Comparison of ENCODE assay signal across 18 cellular contexts in genomic region chr6:30513451-30513850, GRCh38. TPM values are rescaled to one million over a fixed set of nuclear protein-coding genes. Genes with fewer than 3 reads are reported as not detected.
DNase-seq lines count a peak whose midpoint lies in the region; ATAC-seq and TF ChIP-seq lines count a peak whose summit lies in the region.
"Had no signal": no experiment of that assay in that cellular context is flagged by ENCODE, and none has a peak within 500 bp of the region (broad histone marks: within the 10 kb centered on the region; RNA-seq: fewer than 3 reads in every experiment).

No MANE protein-coding gene starts in this region.

- TF ChIP-seq POLR2A in esophagus muscularis mucosa (IDR thresholded peaks at IDR 0.05; ENCODE audit: low read depth), result no peak

- H3K4me1 Mint-ChIP-seq in stimulated activated naive B cell treated with anti-CD40 and anti-IgM and Interleukin-4, amounts not matched to agents 10 μg/mL and 1 μg/mL and 100 μg/mL, for 72 hours, result peaks cover 41 to 67% of the 10 kb centered on the region in 2 donors
- peaks cover 35% of the 10 kb centered on the region for H3K4me1 Mint-ChIP-seq in HFFc6 (ENCODE audit: low read depth)

- no peak overlapping the region for H3K9ac ChIP-seq in BLaER1 treated with 17β-estradiol and CSF1 and Interleukin-3, amounts not matched to agents 10 nM and 100 nM
- H3K9ac ChIP-seq in GM23248, result no peak overlapping the region
- H3K9ac ChIP-seq: KMS-11 had no signal

- H3K4me3 ChIP-seq in BLaER1 treated with 17β-estradiol and CSF1 and Interleukin-3, amounts not matched to agents 10 nM and 100 nM, result no peak overlapping the region
- no peak overlapping the region for H3K4me3 ChIP-seq in GM23248
- H3K4me3 ChIP-seq in esophagus muscularis mucosa, result no peak overlapping the region

- in situ Hi-C loops in GM23248 (cut with MboI), result no loop called here

- H2AFZ ChIP-seq in GM23248, result peak overlapping the region; percentile 6; the same call in 1 of the 2 replicates

- TF ChIP-seq CTCF in esophagus muscularis mucosa (IDR thresholded peaks at IDR 0.05), result no peak
- TF ChIP-seq CTCF in HFFc6 (IDR thresholded peaks at IDR 0.05), result no peak

- no peaks in the 10 kb centered on the region for H3K79me2 ChIP-seq in GM23248 (ENCODE audit: insufficient read depth)

- TF ChIP-seq EP300 in esophagus muscularis mucosa (IDR thresholded peaks at IDR 0.05), result no peak

- DNase-seq in GM23248, result no peak
- DNase-seq in esophagus muscularis mucosa (ENCODE audit: extremely low spot score), result peak; percentile 53
- DNase-seq in stimulated activated naive B cell treated with anti-CD40 and anti-IgM and Interleukin-4, amounts not matched to agents 10 μg/mL and 1 μg/mL and 100 μg/mL, for 72 hours, result no peak
- no peak for DNase-seq in HUDEP-2 (lab: John Stamatoyannopoulos, UW; ENCODE audit: unreplicated experiment in 76 of 76)
- DNase-seq in NK-92 treated with Interleukin-12 subunit alpha and Interleukin-12 subunit beta, amount 100 ng/mL, for 24 hours (lab: John Stamatoyannopoulos, UW), result no peak
- no peak for DNase-seq in HFFc6
- DNase-seq: ACHN; BE2C; Calu3; CD8-positive, alpha-beta T cell; DND-41; EL; GOT3; H7 had no signal

- whole genome bisulfite sequencing in GM23248 (ENCODE audit: low coverage in 1 of 2, low lambda C conversion rate in 2 of 2, missing lambda C conversion rate in 2 of 2), 2 experiments, result 89 to 90% methylated on average over 2 of the region's 2 CpGs
- 93% methylated on average over 2 of the region's 2 CpGs for WGBS in esophagus muscularis mucosa

- peak overlapping the region; percentile 37 for H3K27ac Mint-ChIP-seq in stimulated activated naive B cell treated with anti-CD40 and anti-IgM and Interleukin-4, amounts not matched to agents 10 μg/mL and 1 μg/mL and 100 μg/mL, for 72 hours
- H3K27ac Mint-ChIP-seq in HFFc6, result no peak overlapping the region

- intact Hi-C loops in esophagus muscularis mucosa (cut with DNase I), result no loop called here

- peaks cover 9 to 32% (median 25%) of the 10 kb centered on the region in 11 experiments for H3K9me3 ChIP-seq in BLaER1 treated with 17β-estradiol and CSF1 and Interleukin-3, amounts not matched to agents 10 nM and 100 nM (replicated peaks in 1 of 11)
- no peaks in the 10 kb centered on the region for H3K9me3 ChIP-seq in GM23248 (ENCODE audit: low read depth)
- H3K9me3 ChIP-seq in esophagus muscularis mucosa, result peaks cover 0 to 1% (median 0%) of the 10 kb centered on the region in 4 donors
- H3K9me3 ChIP-seq: BE2C had no signal

- peaks cover 3% of the 10 kb centered on the region in 2 donors for H3K36me3 Mint-ChIP-seq in stimulated activated naive B cell treated with anti-CD40 and anti-IgM and Interleukin-4, amounts not matched to agents 10 μg/mL and 1 μg/mL and 100 μg/mL, for 72 hours
- peaks cover 9% of the 10 kb centered on the region for H3K36me3 Mint-ChIP-seq in HFFc6 (ENCODE audit: low read depth)
- H3K36me3 Mint-ChIP-seq: CD14-positive monocyte; CD8-positive, alpha-beta T cell had no signal

- H3K4me1 ChIP-seq in BLaER1 treated with 17β-estradiol and CSF1 and Interleukin-3, amounts not matched to agents 10 nM and 100 nM, result peaks cover 81 to 89% (median 84%) of the 10 kb centered on the region in 10 experiments
- peaks cover 6% of the 10 kb centered on the region; the same call in 1 of the 2 replicates for H3K4me1 ChIP-seq in GM23248 (ENCODE audit: insufficient read depth)
- peaks cover 5 to 14% (median 7%) of the 10 kb centered on the region in 4 donors for H3K4me1 ChIP-seq in esophagus muscularis mucosa
- H3K4me1 ChIP-seq: BE2C had no signal

- H3K27ac ChIP-seq in BLaER1 treated with 17β-estradiol and CSF1 and Interleukin-3, amounts not matched to agents 10 nM and 100 nM, result peak overlapping the region in 10 of 11 experiments; percentile 95 to 100 (median 99); a peak in 18 of 22 replicates
- H3K27ac ChIP-seq in GM23248, result no peak overlapping the region
- no peak overlapping the region for H3K27ac ChIP-seq in esophagus muscularis mucosa (replicated peaks in 1 of 4)
- H3K27ac ChIP-seq: KMS-11 had no signal

- no peaks in the 10 kb centered on the region for H3K9me2 ChIP-seq in GM23248 (ENCODE audit: insufficient read depth)

- peaks cover 0 to 3% of the 10 kb centered on the region in 2 donors for H3K9me3 Mint-ChIP-seq in stimulated activated naive B cell treated with anti-CD40 and anti-IgM and Interleukin-4, amounts not matched to agents 10 μg/mL and 1 μg/mL and 100 μg/mL, for 72 hours
- H3K9me3 Mint-ChIP-seq in HFFc6, result peaks cover 3% of the 10 kb centered on the region

- ATAC-seq in stimulated activated naive B cell treated with anti-CD40 and anti-IgM and Interleukin-4, amounts not matched to agents 10 μg/mL and 1 μg/mL and 100 μg/mL, for 72 hours (replicated peaks), result no peak
- ATAC-seq: CD8-positive, alpha-beta T cell; HCT116 had no signal

- peaks cover 0 to 3% (median 0%) of the 10 kb centered on the region in 11 experiments; a peak in 3 of 22 replicates for H3K36me3 ChIP-seq in BLaER1 treated with 17β-estradiol and CSF1 and Interleukin-3, amounts not matched to agents 10 nM and 100 nM
- no peaks in the 10 kb centered on the region for H3K36me3 ChIP-seq in GM23248 (ENCODE audit: low read depth)
- no peaks in the 10 kb centered on the region for H3K36me3 ChIP-seq in esophagus muscularis mucosa
- H3K36me3 ChIP-seq: BE2C had no signal

- H4K20me1 ChIP-seq in BLaER1 treated with 17β-estradiol and CSF1 and Interleukin-3, amounts not matched to agents 10 nM and 100 nM, result no peaks in the 10 kb centered on the region
- H4K20me1 ChIP-seq in GM23248 (ENCODE audit: insufficient read depth), result no peaks in the 10 kb centered on the region

- H3K27me3 Mint-ChIP-seq in stimulated activated naive B cell treated with anti-CD40 and anti-IgM and Interleukin-4, amounts not matched to agents 10 μg/mL and 1 μg/mL and 100 μg/mL, for 72 hours, result no peaks in the 10 kb centered on the region
- no peaks in the 10 kb centered on the region for H3K27me3 Mint-ChIP-seq in HFFc6 (ENCODE audit: insufficient read depth)

- H3K4me3 Mint-ChIP-seq in stimulated activated naive B cell treated with anti-CD40 and anti-IgM and Interleukin-4, amounts not matched to agents 10 μg/mL and 1 μg/mL and 100 μg/mL, for 72 hours, result no peak overlapping the region
- no peak overlapping the region for H3K4me3 Mint-ChIP-seq in HFFc6
- H3K4me3 Mint-ChIP-seq: CD14-positive monocyte; CD8-positive, alpha-beta T cell had no signal

- no peaks in the 10 kb centered on the region for H3F3A ChIP-seq in GM23248 (ENCODE audit: insufficient read depth)

- H3K4me2 ChIP-seq in BLaER1 treated with 17β-estradiol and CSF1 and Interleukin-3, amounts not matched to agents 10 nM and 100 nM, result peak overlapping the region in 8 of 11 experiments; percentile 34 to 96 (median 92); a peak in 9 of 22 replicates
- no peak overlapping the region for H3K4me2 ChIP-seq in GM23248 (ENCODE audit: unreplicated experiment)
- H3K4me2 ChIP-seq: KMS-11 had no signal

- H3K27me3 ChIP-seq in BLaER1 treated with 17β-estradiol and CSF1 and Interleukin-3, amounts not matched to agents 10 nM and 100 nM, result no peaks in the 10 kb centered on the region
- H3K27me3 ChIP-seq in GM23248 (replicated peaks; ENCODE audit: insufficient read depth) (no peaks in the 10 kb centered on the region), esophagus muscularis mucosa (no peaks in the 10 kb centered on the region)

RNA-seq across cellular contexts. Expression of gene HLA-E, which starts 24.1 kb away (rescaled TPM):
- 190 and 203 TPM in 2 replicates for total RNA-seq in GM23248 (2014; rRNA removed; shearing (Covaris generic))
- polyA plus RNA-seq in GM23248 (2016; fragmentation: Nextera tagmentation; extraction: Ambion mirVana), result 123 and 130 TPM in 2 replicates
- 100 to 1,000 TPM; 294 to 649 (median 523) TPM for total RNA-seq in esophagus muscularis mucosa
- 100 to 1,000 TPM; 122 to 131 (median 126) TPM for total RNA-seq in HFFc6 (2021; fragmentation: NEBNext Ultra II Directional; extraction: Animal tissue kit (Norgen Biotek cat#: 25700))

RNA-seq across cellular contexts. Expression of gene GNL1, which starts 42.8 kb away (rescaled TPM):
- total RNA-seq in GM23248 (2014; rRNA removed; shearing (Covaris generic)), result 62.3 and 64.8 TPM in 2 replicates
- 72.1 and 78.9 TPM in 2 replicates for polyA plus RNA-seq in GM23248 (2016; fragmentation: Nextera tagmentation; extraction: Ambion mirVana)
- total RNA-seq in esophagus muscularis mucosa, result 10 to 100 TPM; 30.3 to 53.5 (median 36.1) TPM
- 10 to 100 TPM; 56.9 to 65.6 (median 61.9) TPM for total RNA-seq in HFFc6 (2021; fragmentation: NEBNext Ultra II Directional; extraction: Animal tissue kit (Norgen Biotek cat#: 25700))

RNA-seq across cellular contexts. Expression of gene PRR3, which starts 43.6 kb away (rescaled TPM):
- total RNA-seq in GM23248 (2014; rRNA removed; shearing (Covaris generic)), result 5.2 and 6.5 TPM in 2 replicates
- polyA plus RNA-seq in GM23248 (2016; fragmentation: Nextera tagmentation; extraction: Ambion mirVana), result 7.1 and 7.3 TPM in 2 replicates
- 10 to 100 TPM in 1 of 4 donors, 1 to 10 TPM in 3; 3.8 to 10.6 (median 4.5) TPM for total RNA-seq in esophagus muscularis mucosa
- total RNA-seq in HFFc6 (2021; fragmentation: NEBNext Ultra II Directional; extraction: Animal tissue kit (Norgen Biotek cat#: 25700)), result 10 to 100 TPM in 5 of 6 experiments, 1 to 10 TPM in 1; 9.8 to 14.0 (median 12.3) TPM

RNA-seq across cellular contexts. Expression of gene ABCF1, which starts 57.8 kb away (rescaled TPM):
- total RNA-seq in GM23248 (2014; rRNA removed; shearing (Covaris generic)), result 31.3 and 42.0 TPM in 2 replicates
- 35.5 and 39.7 TPM in 2 replicates for polyA plus RNA-seq in GM23248 (2016; fragmentation: Nextera tagmentation; extraction: Ambion mirVana)
- 10 to 100 TPM; 39.0 to 60.8 (median 51.4) TPM for total RNA-seq in esophagus muscularis mucosa
- total RNA-seq in HFFc6 (2021; fragmentation: NEBNext Ultra II Directional; extraction: Animal tissue kit (Norgen Biotek cat#: 25700)), result 10 to 100 TPM; 51.3 to 69.3 (median 63.1) TPM

Comparison
In these comparisons a context has a peak if more than half of its experiments do, and no peak if none do; other contexts are left out.
1. H3K27ac ChIP-seq: peak in BLaER1 treated with 17β-estradiol and CSF1 and Interleukin-3, amounts not matched to agents 10 nM and 100 nM (10 of 11); none in GM23248 (single experiment) and esophagus muscularis mucosa (0 of 4).